ENCODE assay signal across 8 cellular contexts in the genomic region with DNA sequence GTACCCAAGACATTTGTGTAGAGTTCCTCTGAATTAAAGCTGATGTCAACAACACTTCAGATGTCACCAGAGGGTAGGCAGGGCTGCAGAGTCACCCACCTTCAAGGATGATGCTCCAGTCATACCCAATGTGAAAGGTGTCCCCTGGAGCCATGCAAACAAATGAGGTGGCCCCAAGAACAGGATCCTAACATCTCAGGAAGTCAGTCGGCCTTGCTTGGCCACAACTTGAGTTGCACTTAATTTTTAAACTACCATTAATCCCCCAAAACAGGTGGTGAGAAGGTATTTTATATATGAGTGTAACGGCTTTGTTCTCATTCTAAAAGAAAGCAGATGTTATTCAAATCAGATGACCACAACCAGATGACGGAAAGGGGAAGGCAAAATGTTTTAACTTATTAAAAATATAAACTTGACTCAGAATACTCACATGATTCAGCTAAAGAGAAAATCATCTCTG. TPM values are rescaled to one million over a fixed set of nuclear protein-coding genes. Genes with fewer than 3 reads are reported as not detected.
DNase-seq lines count a peak whose midpoint lies in the region; ATAC-seq and TF ChIP-seq lines count a peak whose summit lies in the region.

No MANE protein-coding gene starts in this region.

- no peak overlapping the region for H3K4me2 ChIP-seq in neural progenitor cell

- WGBS in endodermal cell (ENCODE audit: insufficient coverage in 1 of 2, insufficient read length in 1 of 2), 2 experiments, result 89% methylated on average over 3 of the region's 3 CpGs; no CpG with 5 or more reads in 1 of the 2 experiments

- TF ChIP-seq CTCF in endodermal cell (conservative IDR thresholded peaks at IDR 0.05) (no peak), neural progenitor cell (IDR thresholded peaks at IDR 0.05) (no peak)

- H3K27me3 Mint-ChIP-seq in endodermal cell (ENCODE audit: insufficient read depth) (no peaks in the 10 kb centered on the region), neural progenitor cell (ENCODE audit: insufficient read depth, low read depth) (peaks cover 4% of the 10 kb centered on the region)

- H3K27ac Mint-ChIP-seq in endodermal cell (no peak overlapping the region), neural progenitor cell (no peak overlapping the region)

- H3K4me3 ChIP-seq in endodermal cell (ENCODE audit: low read length), result no peak overlapping the region
- no peak overlapping the region for H3K4me3 ChIP-seq in neural progenitor cell

- ATAC-seq in GM18520 (IDR thresholded peaks at IDR 0.05; ENCODE audit: unreplicated experiment) (peak; percentile 46), GM21576 (IDR thresholded peaks at IDR 0.05; ENCODE audit: unreplicated experiment) (peak; percentile 45), HG03575 (IDR thresholded peaks at IDR 0.05; ENCODE audit: extremely low read depth, insufficient number of reproducible peaks, low FRiP score, unreplicated experiment) (peak; percentile 39)

- no peaks in the 10 kb centered on the region for H3K4me1 ChIP-seq in endodermal cell (ENCODE audit: control insufficient read depth, insufficient read depth, low read length)
- peaks cover 5% of the 10 kb centered on the region for H3K4me1 ChIP-seq in neural progenitor cell

- H3K9me3 ChIP-seq in endodermal cell (ENCODE audit: control insufficient read depth, low read length), result peaks cover 7% of the 10 kb centered on the region
- no peaks in the 10 kb centered on the region for H3K9me3 ChIP-seq in neural progenitor cell (ENCODE audit: low read depth)

- H3K36me3 ChIP-seq in endodermal cell (ENCODE audit: control insufficient read depth, insufficient read depth, low read length) (no peaks in the 10 kb centered on the region), neural progenitor cell (no peaks in the 10 kb centered on the region)

- H3K27me3 ChIP-seq in endodermal cell (ENCODE audit: control insufficient read depth, insufficient read depth, low read length, poor library complexity, severe bottlenecking), result no peaks in the 10 kb centered on the region
- no peaks in the 10 kb centered on the region for H3K27me3 ChIP-seq in neural progenitor cell

- peaks cover 5% of the 10 kb centered on the region for H3F3A ChIP-seq in neural progenitor cell (ENCODE audit: low read depth)

- DNase-seq in endodermal cell, result peak; percentile 29
- no peak for DNase-seq in neural progenitor cell (ENCODE audit: low spot score)
- DNase-seq in NCI-H1436 treated with DMSO at 0.1 percent for 48 hours (lab: John Stamatoyannopoulos, UW), result no peak
- no peak for DNase-seq in NCI-H1694 (lab: John Stamatoyannopoulos, UW)
- no peak for DNase-seq in NCI-H2029 treated with DMSO at 0.1 percent for 48 hours (lab: John Stamatoyannopoulos, UW)

- H3K36me3 Mint-ChIP-seq in endodermal cell (ENCODE audit: low read depth) (peaks cover 3% of the 10 kb centered on the region), neural progenitor cell (no peaks in the 10 kb centered on the region)

- H3K4me1 Mint-ChIP-seq in endodermal cell (peaks cover 33% of the 10 kb centered on the region), neural progenitor cell (peaks cover 27% of the 10 kb centered on the region)

- no peak overlapping the region for H2AFZ ChIP-seq in neural progenitor cell (replicated peaks)

- no peak overlapping the region for H3K4me3 Mint-ChIP-seq in endodermal cell
- H3K4me3 Mint-ChIP-seq in neural progenitor cell, result no peak overlapping the region

- H3K27ac ChIP-seq in endodermal cell (ENCODE audit: low read depth, low read length) (no peak overlapping the region), neural progenitor cell (no peak overlapping the region)

- H3K9ac ChIP-seq in endodermal cell (ENCODE audit: extremely low read depth, low read length, poor library complexity, severe bottlenecking) (no peak overlapping the region), neural progenitor cell (no peak overlapping the region)

- H4K20me1 ChIP-seq in neural progenitor cell (ENCODE audit: low read depth), result no peaks in the 10 kb centered on the region

- H3K9me3 Mint-ChIP-seq in endodermal cell (peaks cover 23% of the 10 kb centered on the region), neural progenitor cell (peaks cover 3% of the 10 kb centered on the region)

- H3K79me2 ChIP-seq in neural progenitor cell (ENCODE audit: low read depth), result no peaks in the 10 kb centered on the region

RNA-seq across cellular contexts. Expression of a gene that starts 21.1 kb away (rescaled TPM):
- total RNA-seq in endodermal cell (10 to 100 TPM; 30.6 to 38.5 TPM), neural progenitor cell (ENCODE audit: low replicate concordance) (9.4 and 14.5 TPM in 2 replicates)
- polyA plus RNA-seq in endodermal cell (2013, experiment 1 of 2), result 14.1 TPM
- 18.4 TPM for polyA plus RNA-seq in endodermal cell (2013, experiment 2 of 2)

RNA-seq across cellular contexts. Expression of a gene that starts 40.4 kb away (rescaled TPM):
- total RNA-seq in endodermal cell (100 to 1,000 TPM; 192 to 390 TPM), neural progenitor cell (ENCODE audit: low replicate concordance) (0.59 and 0.94 TPM in 2 replicates)
- 39.8 TPM for polyA plus RNA-seq in endodermal cell (2013, experiment 1 of 2)
- 48.5 TPM for polyA plus RNA-seq in endodermal cell (2013, experiment 2 of 2)

Comparison
In these comparisons a context has a peak if more than half of its experiments do, and no peak if none do; other contexts are left out.
1. RNA of a gene that starts 40.4 kb away (total RNA-seq): 192 to 390 TPM in endodermal cell; 0.59 to 0.94 TPM in neural progenitor cell; every median in the first group is over 10 times any median in the second.
2. Peak in every context shown above with its lines, with median percentiles within 50 percentile points of each other: ATAC-seq.